Comparison of ENCODE assay signal across 26 cellular contexts in the genomic region with DNA sequence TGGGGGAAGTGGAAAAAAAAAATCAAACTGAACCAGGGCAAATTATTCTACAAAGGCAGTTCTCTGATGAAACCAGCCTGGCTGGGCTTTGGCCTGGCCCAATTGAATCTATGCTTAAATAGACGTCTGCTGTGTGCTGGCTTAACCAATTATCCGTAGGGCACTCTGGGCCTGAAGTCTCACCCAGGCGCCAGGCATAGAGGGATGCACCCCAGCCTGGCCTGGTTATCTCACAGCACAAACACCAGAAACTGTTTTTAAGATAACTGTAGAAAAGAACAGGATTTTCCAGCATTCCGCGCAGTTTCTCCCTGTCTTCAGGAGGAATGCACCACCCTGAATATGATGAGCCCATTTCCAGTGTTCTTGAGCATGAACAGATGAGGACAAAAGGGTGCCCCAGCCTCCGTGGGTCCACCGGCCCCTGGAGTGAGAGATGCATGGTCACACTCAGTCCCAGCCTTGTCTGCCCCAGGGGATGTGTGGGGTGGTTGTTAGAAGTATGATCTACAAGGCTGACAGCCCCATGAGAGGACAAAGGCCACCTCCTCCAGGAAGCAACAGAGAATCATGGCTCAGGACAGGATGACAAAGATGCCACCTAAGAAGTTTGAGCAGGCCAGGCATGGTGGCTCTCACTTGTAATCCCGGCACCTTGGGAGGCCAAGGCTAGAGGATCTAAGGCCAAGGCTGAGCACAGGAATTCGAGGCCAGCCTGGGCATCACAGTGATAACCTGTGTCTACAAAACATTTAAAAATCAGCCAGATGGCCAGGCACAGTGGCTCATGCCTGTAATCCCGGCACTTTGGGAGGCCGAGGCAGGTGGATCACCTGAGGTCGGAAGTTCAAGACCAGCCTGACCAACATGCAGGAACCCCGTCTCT.
"Had no signal": no experiment of that assay in that cellular context is flagged by ENCODE, and none has a peak within 500 bp of the region (broad histone marks: within the 10 kb centered on the region; RNA-seq: fewer than 3 reads in every experiment).

No MANE protein-coding gene starts in this region.

- H3K36me3 ChIP-seq: neural progenitor cell, ovary, right atrium auricular region had no signal

- H3K4me3 ChIP-seq: esophagus muscularis mucosa, hepatocyte, left ventricle myocardium inferior, neural progenitor cell, ovary, psoas muscle, right atrium auricular region, skin epidermis, stomach, suprapubic skin, tibial nerve had no signal

- H3K9me3 Mint-ChIP-seq: activated B cell treated with CpG ODN at 0.5 μM for 24 hours; activated naive CD4-positive, alpha-beta T cell treated with anti-CD3 and anti-CD28 coated beads, Interleukin-2, amount 10 ng/mL, durations not matched to agents 7 days and 5 days; immature natural killer cell; mesothelial cell of epicardium; naive thymus-derived CD8-positive, alpha-beta T cell; neural progenitor cell; stimulated activated memory B cell treated with anti-CD40 and anti-IgM and Interleukin-4, amounts not matched to agents 10 μg/mL and 1 μg/mL and 100 μg/mL, for 72 hours had no signal

- H3K27me3 Mint-ChIP-seq: activated B cell treated with CpG ODN at 0.5 μM for 24 hours; activated CD4-positive, alpha-beta T cell treated with anti-CD3 and anti-CD28 coated beads for 36 hours; activated naive CD4-positive, alpha-beta T cell treated with anti-CD3 and anti-CD28 coated beads, Interleukin-2, amount 10 ng/mL, durations not matched to agents 7 days and 5 days; naive thymus-derived CD8-positive, alpha-beta T cell; stimulated activated memory B cell treated with anti-CD40 and anti-IgM and Interleukin-4, amounts not matched to agents 10 μg/mL and 1 μg/mL and 100 μg/mL, for 72 hours; T-helper 17 cell had no signal

- DNase-seq: activated B cell treated with CpG ODN at 0.5 μM for 24 hours; activated CD4-positive, alpha-beta T cell treated with anti-CD3 and anti-CD28 coated beads for 36 hours; activated CD4-positive, alpha-beta T cell treated with anti-CD3 and anti-CD28 coated beads, Interleukin-2, amount 50 U/mL, for 4 hours; activated naive CD4-positive, alpha-beta T cell treated with anti-CD3 and anti-CD28 coated beads, Interleukin-2, amount 10 ng/mL, durations not matched to agents 7 days and 5 days; amygdala; dermis blood vessel endothelial cell; effector memory CD4-positive, alpha-beta T cell; glutamatergic neuron; immature natural killer cell; kidney glomerular epithelial cell; left ventricle myocardium inferior; psoas muscle; stomach; SW 1271; T-helper 17 cell had no signal

- H3K4me3 Mint-ChIP-seq: activated B cell treated with CpG ODN at 0.5 μM for 24 hours; activated CD4-positive, alpha-beta T cell treated with anti-CD3 and anti-CD28 coated beads for 36 hours; activated naive CD4-positive, alpha-beta T cell treated with anti-CD3 and anti-CD28 coated beads, Interleukin-2, amount 10 ng/mL, durations not matched to agents 7 days and 5 days; immature natural killer cell; mesothelial cell of epicardium; naive thymus-derived CD8-positive, alpha-beta T cell; neural progenitor cell; stimulated activated memory B cell treated with anti-CD40 and anti-IgM and Interleukin-4, amounts not matched to agents 10 μg/mL and 1 μg/mL and 100 μg/mL, for 72 hours; T-helper 17 cell had no signal

- H3K27ac Mint-ChIP-seq: activated B cell treated with CpG ODN at 0.5 μM for 24 hours; activated CD4-positive, alpha-beta T cell treated with anti-CD3 and anti-CD28 coated beads for 36 hours; activated naive CD4-positive, alpha-beta T cell treated with anti-CD3 and anti-CD28 coated beads, Interleukin-2, amount 10 ng/mL, durations not matched to agents 7 days and 5 days; mesothelial cell of epicardium; neural progenitor cell; stimulated activated memory B cell treated with anti-CD40 and anti-IgM and Interleukin-4, amounts not matched to agents 10 μg/mL and 1 μg/mL and 100 μg/mL, for 72 hours had no signal

- H3K4me1 Mint-ChIP-seq: activated B cell treated with CpG ODN at 0.5 μM for 24 hours; activated CD4-positive, alpha-beta T cell treated with anti-CD3 and anti-CD28 coated beads for 36 hours; immature natural killer cell; stimulated activated memory B cell treated with anti-CD40 and anti-IgM and Interleukin-4, amounts not matched to agents 10 μg/mL and 1 μg/mL and 100 μg/mL, for 72 hours had no signal

- H3K27ac ChIP-seq: esophagus muscularis mucosa, hepatocyte, left ventricle myocardium inferior, neural progenitor cell, ovary, psoas muscle, right atrium auricular region, skin epidermis, stomach, suprapubic skin, tibial nerve had no signal

- H3K27me3 ChIP-seq: esophagus muscularis mucosa, hepatocyte, neural progenitor cell, ovary, right atrium auricular region, stomach, suprapubic skin, tibial nerve had no signal

- H3K4me1 ChIP-seq: neural progenitor cell, stomach, suprapubic skin had no signal

- H3K9me3 ChIP-seq: esophagus muscularis mucosa, left ventricle myocardium inferior, ovary, psoas muscle, right atrium auricular region, stomach, suprapubic skin, tibial nerve had no signal

- H3K36me3 Mint-ChIP-seq: activated naive CD4-positive, alpha-beta T cell treated with anti-CD3 and anti-CD28 coated beads, Interleukin-2, amount 10 ng/mL, durations not matched to agents 7 days and 5 days; neural progenitor cell had no signal

- ATAC-seq: activated CD4-positive, alpha-beta T cell treated with anti-CD3 and anti-CD28 coated beads for 36 hours; naive thymus-derived CD8-positive, alpha-beta T cell; psoas muscle; stimulated activated memory B cell treated with anti-CD40 and anti-IgM and Interleukin-4, amounts not matched to agents 10 μg/mL and 1 μg/mL and 100 μg/mL, for 72 hours; T-helper 17 cell had no signal
